ENCODE assay signal across 18 cellular contexts in genomic region chr5:93250431-93250830, GRCh38.
A peak's percentile ranks its signal among the peaks of the same experiment; 100 is the strongest.
DNase-seq lines count a peak whose midpoint lies in the region; ATAC-seq and TF ChIP-seq lines count a peak whose summit lies in the region.
"Had no signal": no experiment of that assay in that cellular context is flagged by ENCODE, and none has a peak within 500 bp of the region (broad histone marks: within the 10 kb centered on the region; RNA-seq: fewer than 3 reads in every experiment).

No MANE protein-coding gene starts in this region.

- no peaks in the 10 kb centered on the region for H3K4me1 Mint-ChIP-seq in activated naive CD8-positive, alpha-beta T cell treated with anti-CD3 and anti-CD28 coated beads, Interleukin-2, amount 50 U/mL, for 24 hours
- H3K4me1 Mint-ChIP-seq: activated T-helper 17 cell treated with anti-CD3 and anti-CD28 coated beads, Interleukin-2, amount 50 U/mL, for 72 hours; B cell; central memory CD8-positive, alpha-beta T cell had no signal

- H3F3A ChIP-seq in PC-9 (ENCODE audit: insufficient read depth, low read depth) = no peaks in the 10 kb centered on the region; the same call in 1 of the 2 replicates

- ATAC-seq in lower lobe of right lung (no peak), upper lobe of right lung (no peak)
- ATAC-seq in activated naive CD8-positive, alpha-beta T cell treated with anti-CD3 and anti-CD28 coated beads, Interleukin-2, amount 50 U/mL, for 24 hours = no peak
- ATAC-seq: activated CD4-positive, CD25-positive, alpha-beta regulatory T cell treated with anti-CD3 and anti-CD28 coated beads, Interleukin-2, amount 50 U/mL, for 24 hours; activated T-helper 17 cell treated with anti-CD3 and anti-CD28 coated beads, Interleukin-2, amount 50 U/mL, for 72 hours; left colon had no signal

- no peaks in the 10 kb centered on the region for H3K79me2 ChIP-seq in PC-9 (ENCODE audit: low read depth)

- H3K9me3 ChIP-seq in PC-9 (ENCODE audit: insufficient read depth, low read depth) = peaks cover 4% of the 10 kb centered on the region; the same call in 1 of the 2 replicates
- H3K9me3 ChIP-seq in lower lobe of right lung = no peaks in the 10 kb centered on the region
- H3K9me3 ChIP-seq in upper lobe of right lung = no peaks in the 10 kb centered on the region
- H3K9me3 ChIP-seq: ovary had no signal

- H3K27ac Mint-ChIP-seq in activated naive CD8-positive, alpha-beta T cell treated with anti-CD3 and anti-CD28 coated beads, Interleukin-2, amount 50 U/mL, for 24 hours = no peak overlapping the region
- H3K27ac Mint-ChIP-seq: activated T-helper 17 cell treated with anti-CD3 and anti-CD28 coated beads, Interleukin-2, amount 50 U/mL, for 72 hours; B cell had no signal

- CTCF ChIA-PET in PC-9 (lab: Charles Lee) = interaction anchor here (0.6 kb wide), 1 partner anchor 1443 kb away, joined by 3 read pairs; no protein-coding TSS in a partner anchor

- no TSS peak for BruUV-seq in PC-9 (replicated peaks; lab: Mats Ljungman, UMichigan)

- intact Hi-C loops in PC-9 (cut with micrococcal nuclease; ENCODE audit: unreplicated experiment) = no loop called here
- intact Hi-C loops in lower lobe of right lung (cut with DNase I) = no loop called here
- intact Hi-C loops in upper lobe of right lung (cut with DNase I) = no loop called here

- H3K27ac ChIP-seq in PC-9 (peak overlapping the region; percentile 79), lower lobe of right lung (peak overlapping the region; percentile 46), upper lobe of right lung (peak overlapping the region; percentile 58)

- H3K27me3 ChIP-seq in PC-9 (ENCODE audit: insufficient read depth, low read depth) = no peaks in the 10 kb centered on the region
- no peaks in the 10 kb centered on the region for H3K27me3 ChIP-seq in lower lobe of right lung (ENCODE audit: low read depth)
- H3K27me3 ChIP-seq in upper lobe of right lung = no peaks in the 10 kb centered on the region
- H3K27me3 ChIP-seq: ovary had no signal

- H3K4me3 ChIP-seq in PC-9 (peak overlapping the region; percentile 47; the same call in 1 of the 2 replicates), astrocyte of the spinal cord (ENCODE audit: low read depth, low read length) (no peak overlapping the region), lower lobe of right lung (no peak overlapping the region), upper lobe of right lung (peak overlapping the region; percentile 27)

- H4K20me1 ChIP-seq in PC-9 (ENCODE audit: insufficient read depth) = no peaks in the 10 kb centered on the region

- in situ Hi-C loops in astrocyte of the spinal cord (cut with HindIII; ENCODE audit: low sequenced_read_pairs) = no loop called here

- no peaks in the 10 kb centered on the region for H3K27me3 Mint-ChIP-seq in activated naive CD8-positive, alpha-beta T cell treated with anti-CD3 and anti-CD28 coated beads, Interleukin-2, amount 50 U/mL, for 24 hours
- H3K27me3 Mint-ChIP-seq: activated T-helper 17 cell treated with anti-CD3 and anti-CD28 coated beads, Interleukin-2, amount 50 U/mL, for 72 hours; B cell; central memory CD8-positive, alpha-beta T cell had no signal

- POLR2A ChIA-PET in PC-9 (lab: Charles Lee; ENCODE audit: unreplicated experiment) = interaction anchor here (0.8 kb wide), 1 partner anchor 61 kb away, joined by 3 read pairs; no protein-coding TSS in a partner anchor

- peaks cover 3% of the 10 kb centered on the region for H3K9me3 Mint-ChIP-seq in activated naive CD8-positive, alpha-beta T cell treated with anti-CD3 and anti-CD28 coated beads, Interleukin-2, amount 50 U/mL, for 24 hours
- H3K9me3 Mint-ChIP-seq: central memory CD8-positive, alpha-beta T cell had no signal

- peak in 1 of 2 experiments; percentile 38 for DNase-seq in PC-9
- peak; percentile 37 for DNase-seq in astrocyte of the spinal cord (ENCODE audit: low read depth, low spot score)
- no peak for DNase-seq in lower lobe of right lung
- DNase-seq in upper lobe of right lung = no peak
- DNase-seq in NCI-H1105 treated with DMSO at 0.1 percent for 48 hours (lab: John Stamatoyannopoulos, UW) = no peak
- no peak for DNase-seq in A172 (ENCODE audit: low spot score)
- DNase-seq in activated naive CD8-positive, alpha-beta T cell treated with anti-CD3 and anti-CD28 coated beads, Interleukin-2, amount 50 U/mL, for 24 hours = no peak
- DNase-seq: effector memory CD4-positive, alpha-beta T cell; left colon; MV-4-11; NCI-H524 treated with DMSO at 0.1 percent for 48 hours; SIG-M5; T-helper 9 cell had no signal

- H3K36me3 ChIP-seq in PC-9 (ENCODE audit: low read depth) (no peaks in the 10 kb centered on the region), lower lobe of right lung (no peaks in the 10 kb centered on the region), upper lobe of right lung (no peaks in the 10 kb centered on the region)
- H3K36me3 ChIP-seq: ovary had no signal

- H3K36me3 Mint-ChIP-seq in activated naive CD8-positive, alpha-beta T cell treated with anti-CD3 and anti-CD28 coated beads, Interleukin-2, amount 50 U/mL, for 24 hours (ENCODE audit: low read depth) = no peaks in the 10 kb centered on the region

- no peak overlapping the region for H3K4me3 Mint-ChIP-seq in activated naive CD8-positive, alpha-beta T cell treated with anti-CD3 and anti-CD28 coated beads, Interleukin-2, amount 50 U/mL, for 24 hours
- H3K4me3 Mint-ChIP-seq: activated T-helper 17 cell treated with anti-CD3 and anti-CD28 coated beads, Interleukin-2, amount 50 U/mL, for 72 hours; B cell; central memory CD8-positive, alpha-beta T cell had no signal

- TF ChIP-seq CTCF in PC-9 (conservative IDR thresholded peaks at IDR 0.05) = no peak
- no peak for TF ChIP-seq CTCF in astrocyte of the spinal cord (IDR thresholded peaks at IDR 0.05; ENCODE audit: low read depth, low read length)
- no peak for TF ChIP-seq CTCF in lower lobe of right lung (IDR thresholded peaks at IDR 0.05)
- no peak for TF ChIP-seq CTCF in upper lobe of right lung (IDR thresholded peaks at IDR 0.05)

- 0 out of 2 replicates have a peak overlapping the region, but pooled peaks have one; percentile 63 for H2AFZ ChIP-seq in PC-9

- peak overlapping the region; percentile 71 for H3K4me2 ChIP-seq in PC-9

- no peaks in the 10 kb centered on the region for H3K9me2 ChIP-seq in PC-9 (ENCODE audit: insufficient read depth)

- H3K4me1 ChIP-seq in PC-9 (replicated peaks; ENCODE audit: insufficient read depth) (peaks cover 25% of the 10 kb centered on the region), lower lobe of right lung (no peaks in the 10 kb centered on the region), upper lobe of right lung (no peaks in the 10 kb centered on the region)

Comparison
In these comparisons a context has a peak if more than half of its experiments do, and no peak if none do; other contexts are left out.
1. H3K4me3 ChIP-seq: peak in PC-9 (single experiment) and upper lobe of right lung (single experiment); none in astrocyte of the spinal cord (single experiment) and lower lobe of right lung (single experiment).
2. Peak in every context shown above with its lines, with median percentiles within 50 percentile points of each other: H3K27ac ChIP-seq.